17 cellular contexts compared by ENCODE assay signal in the genomic region with DNA sequence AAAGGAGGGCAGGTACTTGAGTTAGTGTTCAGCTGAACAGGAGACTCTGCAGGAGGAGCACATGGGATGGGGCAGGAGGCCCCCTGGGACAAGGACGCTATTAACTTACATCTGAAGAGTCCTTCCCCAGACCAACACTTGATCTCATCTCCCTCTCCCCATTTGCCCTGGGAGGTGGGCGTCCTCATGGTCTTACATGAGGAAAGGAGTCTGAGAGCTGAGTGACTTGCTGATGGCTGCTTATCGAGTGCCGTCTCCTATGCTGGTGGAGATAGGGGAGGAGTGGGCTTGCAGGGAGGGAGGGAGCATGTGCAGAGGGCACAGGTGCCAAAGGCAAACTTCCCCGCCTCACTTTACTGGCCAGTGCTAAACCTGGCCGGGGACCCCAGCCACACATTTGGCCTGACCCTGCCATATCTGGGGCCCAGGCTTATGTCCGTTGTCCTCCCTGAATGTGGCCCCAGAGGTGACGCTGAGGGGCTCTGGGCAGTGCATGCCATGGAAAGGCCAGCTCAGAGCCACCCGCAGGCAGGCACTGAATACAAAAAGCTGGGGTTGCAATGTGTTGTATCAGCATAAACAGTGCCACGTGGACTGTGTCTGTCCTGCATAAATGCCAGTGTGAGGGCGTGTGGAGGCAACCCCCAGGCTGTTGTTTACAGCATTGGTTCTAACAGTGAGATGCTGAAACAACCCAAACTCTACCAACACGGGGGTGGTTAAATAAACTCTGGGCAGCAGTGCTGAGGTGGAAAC. TPM values are rescaled to one million over a fixed set of nuclear protein-coding genes. Genes with fewer than 3 reads are reported as not detected.
A peak's percentile ranks its signal among the peaks of the same experiment; 100 is the strongest.
DNase-seq lines count a peak whose midpoint lies in the region; ATAC-seq, FAIRE-seq and TF ChIP-seq lines count a peak whose summit lies in the region.
"Had no signal": no experiment of that assay in that cellular context is flagged by ENCODE, and none has a peak within 500 bp of the region (broad histone marks: within the 10 kb centered on the region; RNA-seq: fewer than 3 reads in every experiment).

No MANE protein-coding gene starts in this region.

- intact Hi-C loops in posterior vena cava (cut with DNase I), result no loop called here
- intact Hi-C loops in activated naive CD4-positive, alpha-beta T cell treated with anti-CD3 and anti-CD28 coated beads for 36 hours (cut with micrococcal nuclease), result no loop called here

- no peak for FAIRE-seq in D721Med (lab: Jason Lieb, UNC)
- FAIRE-seq: GM12892, HTR-8/SVneo had no signal

- no peaks in the 10 kb centered on the region for H3K36me3 ChIP-seq in upper lobe of left lung
- H3K36me3 ChIP-seq: BLaER1 treated with 17β-estradiol and CSF1 and Interleukin-3, amounts not matched to agents 10 nM and 100 nM; suprapubic skin had no signal

- H3K4me1 ChIP-seq in upper lobe of left lung, result peaks cover 3 to 6% (median 4%) of the 10 kb centered on the region in 4 donors

- H3K9me3 Mint-ChIP-seq in activated naive CD4-positive, alpha-beta T cell treated with anti-CD3 and anti-CD28 coated beads for 36 hours, result peaks cover 17% of the 10 kb centered on the region

- no peak for TF ChIP-seq POLR2A in upper lobe of left lung (IDR thresholded peaks at IDR 0.05)

- H3K9me3 ChIP-seq in upper lobe of left lung, result no peaks in the 10 kb centered on the region
- H3K9me3 ChIP-seq: suprapubic skin had no signal

- no peaks in the 10 kb centered on the region for H3K4me1 Mint-ChIP-seq in activated naive CD4-positive, alpha-beta T cell treated with anti-CD3 and anti-CD28 coated beads for 36 hours (ENCODE audit: low read depth)

- H3K27ac Mint-ChIP-seq in activated naive CD4-positive, alpha-beta T cell treated with anti-CD3 and anti-CD28 coated beads for 36 hours, result no peak overlapping the region
- H3K27ac Mint-ChIP-seq: activated T-helper 17 cell treated with anti-CD3 and anti-CD28 coated beads, Interleukin-2, amount 50 U/mL, for 72 hours; mesothelial cell of epicardium; T-helper 2 cell treated with Interferon-gamma antibody and Interleukin-4, amounts not matched to agents 5 μg/mL and 100 μg/mL, for 36 hours had no signal

- 72 to 76% methylated on average over 11 to 12 of the region's 12 CpGs for WGBS in upper lobe of left lung, 2 donors

- no peaks in the 10 kb centered on the region for H3K27me3 ChIP-seq in upper lobe of left lung
- H3K27me3 ChIP-seq: BLaER1 treated with 17β-estradiol and CSF1 and Interleukin-3, amounts not matched to agents 10 nM and 100 nM; suprapubic skin had no signal

- H3K36me3 Mint-ChIP-seq in activated naive CD4-positive, alpha-beta T cell treated with anti-CD3 and anti-CD28 coated beads for 36 hours (ENCODE audit: low read depth), result no peaks in the 10 kb centered on the region
- H3K36me3 Mint-ChIP-seq: mesothelial cell of epicardium had no signal

- CTCF ChIA-PET in activated naive CD4-positive, alpha-beta T cell treated with anti-CD3 and anti-CD28 coated beads for 36 hours (lab: Charles Lee), result interaction anchor here (0.6 to 1.3 kb wide), 4 partner anchors 71 to 195 kb away, joined by 3 to 5 read pairs (median 3); no protein-coding TSS in a partner anchor

- H3K4me3 Mint-ChIP-seq in activated naive CD4-positive, alpha-beta T cell treated with anti-CD3 and anti-CD28 coated beads for 36 hours, result no peak overlapping the region
- H3K4me3 Mint-ChIP-seq: activated T-helper 17 cell treated with anti-CD3 and anti-CD28 coated beads, Interleukin-2, amount 50 U/mL, for 72 hours; mesothelial cell of epicardium; T-helper 2 cell treated with Interferon-gamma antibody and Interleukin-4, amounts not matched to agents 5 μg/mL and 100 μg/mL, for 36 hours had no signal

- H3K4me3 ChIP-seq in upper lobe of left lung, result no peak overlapping the region
- H3K4me3 ChIP-seq: BLaER1 treated with 17β-estradiol and CSF1 and Interleukin-3, amounts not matched to agents 10 nM and 100 nM; suprapubic skin had no signal

- no peak for TF ChIP-seq CTCF in D721Med (IDR thresholded peaks at IDR 0.05; ENCODE audit: insufficient read depth, missing control alignments)
- TF ChIP-seq CTCF in upper lobe of left lung (IDR thresholded peaks at IDR 0.05), result no peak

- H3K27ac ChIP-seq in upper lobe of left lung, result no peak overlapping the region
- H3K27ac ChIP-seq: BLaER1 treated with 17β-estradiol and CSF1 and Interleukin-3, amounts not matched to agents 10 nM and 100 nM; suprapubic skin had no signal

- no peaks in the 10 kb centered on the region for H3K27me3 Mint-ChIP-seq in activated naive CD4-positive, alpha-beta T cell treated with anti-CD3 and anti-CD28 coated beads for 36 hours (ENCODE audit: low read depth)
- H3K27me3 Mint-ChIP-seq: activated T-helper 17 cell treated with anti-CD3 and anti-CD28 coated beads, Interleukin-2, amount 50 U/mL, for 72 hours had no signal

- DNase-seq in D721Med (ENCODE audit: insufficient read length, low spot score) (peak; percentile 6), RPMI8226 (peak; percentile 63), foreskin melanocyte (peak; percentile 22), posterior vena cava (ENCODE audit: low spot score) (peak; percentile 57), upper lobe of left lung (no peak)
- DNase-seq in activated naive CD4-positive, alpha-beta T cell treated with anti-CD3 and anti-CD28 coated beads for 36 hours, result no peak
- DNase-seq: activated CD4-positive, alpha-beta T cell treated with anti-CD3 and anti-CD28 coated beads, Interleukin-2, amount 50 U/mL, for 4 hours; NCI-H2081; NCI-H82 had no signal

- no peak for TF ChIP-seq EP300 in upper lobe of left lung (IDR thresholded peaks at IDR 0.05)

- ATAC-seq in upper lobe of left lung (ENCODE audit: low FRiP score in 2 of 2) (no peak), HG03175 (IDR thresholded peaks at IDR 0.05; ENCODE audit: unreplicated experiment) (no peak)
- ATAC-seq: activated T-helper 17 cell treated with anti-CD3 and anti-CD28 coated beads, Interleukin-2, amount 50 U/mL, for 72 hours had no signal

RNA-seq across cellular contexts. Expression of a gene that starts 29.4 kb away (rescaled TPM):
- total RNA-seq in posterior vena cava (1 to 10 TPM; 1.8 to 2.5 TPM), upper lobe of left lung (1 to 10 TPM in 1 of 6 donors, under 1 TPM in 3, not detected in 2; 0.30 to 2.0 (median 0.64) TPM)
- total RNA-seq in activated naive CD4-positive, alpha-beta T cell treated with anti-CD3 and anti-CD28 coated beads for 36 hours, result under 1 TPM; 0.17 to 0.42 TPM

RNA-seq across cellular contexts. Expression of a gene that starts 31.4 kb away (rescaled TPM):
- 1 to 10 TPM; 2.5 to 4.0 TPM for total RNA-seq in posterior vena cava
- 1 to 10 TPM in 5 of 6 donors, under 1 TPM in 1; 0.44 to 4.9 (median 4.2) TPM for total RNA-seq in upper lobe of left lung
- total RNA-seq in activated naive CD4-positive, alpha-beta T cell treated with anti-CD3 and anti-CD28 coated beads for 36 hours, result 1 to 10 TPM; 2.4 to 4.1 TPM

RNA-seq across cellular contexts. Expression of a gene that starts 46.1 kb away (rescaled TPM):
- 10 to 100 TPM; 16.2 to 22.4 TPM for total RNA-seq in posterior vena cava
- total RNA-seq in upper lobe of left lung, result 10 to 100 TPM; 21.1 to 58.9 (median 30.8) TPM
- 1 to 10 TPM; 2.8 TPM for total RNA-seq in activated naive CD4-positive, alpha-beta T cell treated with anti-CD3 and anti-CD28 coated beads for 36 hours

Comparison
In these comparisons a context has a peak if more than half of its experiments do, and no peak if none do; other contexts are left out.
1. DNase-seq: peak in D721Med (single experiment), RPMI8226 (single experiment), foreskin melanocyte (single experiment) and posterior vena cava (single experiment); none in upper lobe of left lung (0 of 2) and activated naive CD4-positive, alpha-beta T cell treated with anti-CD3 and anti-CD28 coated beads for 36 hours (single experiment).
2. RNA of a gene that starts 46.1 kb away (total RNA-seq): 21.1 to 58.9 TPM in upper lobe of left lung and 16.2 to 22.4 TPM in posterior vena cava; 2.8 TPM in activated naive CD4-positive, alpha-beta T cell treated with anti-CD3 and anti-CD28 coated beads for 36 hours; every median in the first group is over 4 times any median in the second.